ENCODE assay signal across 22 cellular contexts in genomic region chr11:11313902-11314692, GRCh38. TPM values are rescaled to one million over a fixed set of nuclear protein-coding genes. Genes with fewer than 3 reads are reported as not detected.
DNase-seq lines count a peak whose midpoint lies in the region; ATAC-seq, FAIRE-seq and TF ChIP-seq lines count a peak whose summit lies in the region.
"Had no signal": no experiment of that assay in that cellular context is flagged by ENCODE, and none has a peak within 500 bp of the region (broad histone marks: within the 10 kb centered on the region; RNA-seq: fewer than 3 reads in every experiment).

No MANE protein-coding gene starts in this region.

- H3K27me3 ChIP-seq in liver (ENCODE audit: control insufficient read depth in 4 of 4, insufficient read depth in 4 of 4, low read length in 3 of 4) (no peaks in the 10 kb centered on the region), HepG2 (ENCODE audit: control insufficient read depth in 1 of 2, insufficient read depth in 2 of 2, low read length in 2 of 2) (peaks cover 0 to 3% of the 10 kb centered on the region in 2 experiments; a peak in 1 of 5 replicates), heart left ventricle (no peaks in the 10 kb centered on the region), neuronal stem cell (ENCODE audit: control insufficient read depth in 3 of 3, insufficient read depth in 3 of 3, low read depth in 1 of 3, low read length in 3 of 3) (no peaks in the 10 kb centered on the region), aorta (ENCODE audit: control insufficient read depth in 1 of 2, insufficient read depth in 2 of 2, low read length in 1 of 2) (no peaks in the 10 kb centered on the region), dorsolateral prefrontal cortex (no peaks in the 10 kb centered on the region)
- H3K27me3 ChIP-seq: stomach had no signal

- no peak for FAIRE-seq in HepG2 (lab: Jason Lieb, UNC)
- FAIRE-seq: K562, small intestine, TTC549 had no signal

- no peaks in the 10 kb centered on the region for H3K9me3 ChIP-seq in liver (ENCODE audit: control insufficient read depth in 4 of 4, low read length in 3 of 4)
- no peaks in the 10 kb centered on the region for H3K9me3 ChIP-seq in HepG2 (ENCODE audit: low read length)
- H3K9me3 ChIP-seq in heart left ventricle, result no peaks in the 10 kb centered on the region
- H3K9me3 ChIP-seq in neuronal stem cell (replicated peaks in 1 of 2; ENCODE audit: control insufficient read depth in 2 of 2, insufficient read depth in 1 of 2, low read depth in 1 of 2, low read length in 2 of 2), result no peaks in the 10 kb centered on the region
- no peaks in the 10 kb centered on the region for H3K9me3 ChIP-seq in aorta (ENCODE audit: control insufficient read depth, low read length)
- H3K9me3 ChIP-seq: stomach had no signal

- H3K4me2 ChIP-seq in HepG2 (ENCODE audit: low read depth, low read length) (no peak overlapping the region), neuronal stem cell (ENCODE audit: insufficient read depth, low read length, poor library complexity, severe bottlenecking) (no peak overlapping the region)

- POLR2A ChIA-PET in HepG2 (lab: Yijun Ruan, JAX), result no interaction called here

- H3K36me3 ChIP-seq in liver (ENCODE audit: control insufficient read depth in 4 of 4, insufficient read depth in 3 of 4, low read depth in 1 of 4, low read length in 3 of 4) (peaks cover 0 to 14% (median 2%) of the 10 kb centered on the region in 4 donors), HepG2 (replicated peaks in 1 of 2; ENCODE audit: control insufficient read depth in 1 of 2, insufficient read depth in 2 of 2, low read length in 2 of 2) (no peaks in the 10 kb centered on the region), heart left ventricle (peaks cover 0 to 9% (median 0%) of the 10 kb centered on the region in 9 donors), neuronal stem cell (replicated peaks in 1 of 2; ENCODE audit: control insufficient read depth in 2 of 2, insufficient read depth in 2 of 2, low read length in 2 of 2) (no peaks in the 10 kb centered on the region), aorta (ENCODE audit: control insufficient read depth in 1 of 2, insufficient read depth in 2 of 2, low read length in 1 of 2) (no peaks in the 10 kb centered on the region)
- H3K36me3 ChIP-seq: stomach had no signal

- TF ChIP-seq POLR2A in HepG2 (IDR thresholded peaks at IDR 0.05; ENCODE audit: insufficient read depth in 1 of 2, low read depth in 2 of 2, low read length in 2 of 2) (no peak), heart left ventricle (IDR thresholded peaks at IDR 0.05) (no peak)

- H3K14ac ChIP-seq in neuronal stem cell (ENCODE audit: low read length), result no peak overlapping the region

- H4K8ac ChIP-seq in neuronal stem cell (ENCODE audit: low read depth, low read length), result no peak overlapping the region

- H3K23ac ChIP-seq in neuronal stem cell (ENCODE audit: low read depth, low read length, poor library complexity), result no peak overlapping the region

- H3K79me2 ChIP-seq in HepG2 (ENCODE audit: insufficient read depth, low read length), result no peaks in the 10 kb centered on the region

- H3K18ac ChIP-seq in neuronal stem cell (ENCODE audit: low read length), result no peak overlapping the region

- H3K4me1 ChIP-seq in liver (ENCODE audit: control insufficient read depth in 4 of 4, insufficient read depth in 4 of 4, low read length in 3 of 4) (peaks cover 0 to 6% (median 2%) of the 10 kb centered on the region in 4 donors), HepG2 (ENCODE audit: insufficient read depth, low read length) (no peaks in the 10 kb centered on the region), heart left ventricle (peaks cover 0 to 32% (median 15%) of the 10 kb centered on the region in 12 donors), neuronal stem cell (ENCODE audit: control insufficient read depth in 2 of 2, insufficient read depth in 1 of 2, low read depth in 1 of 2, low read length in 2 of 2) (no peaks in the 10 kb centered on the region), aorta (ENCODE audit: control insufficient read depth in 1 of 2, insufficient read depth in 2 of 2, low read length in 2 of 2) (peaks cover 0 to 2% of the 10 kb centered on the region in 2 donors)

- TF ChIP-seq CTCF in liver (IDR thresholded peaks at IDR 0.05; ENCODE audit: low read depth, low read length, missing input control) (no peak), HepG2 (CRISPR knock-in tag; IDR thresholded peaks at IDR 0.05) (no peak), heart left ventricle (IDR thresholded peaks at IDR 0.05) (no peak), dorsolateral prefrontal cortex (IDR thresholded peaks at IDR 0.05 in 54 of 56, conservative IDR thresholded peaks at IDR 0.05 in 2 of 56; ENCODE audit: low read depth in 1 of 56, partially characterized antibody in 56 of 56) (no peak)

- TF ChIP-seq EP300 in HepG2 (IDR thresholded peaks at IDR 0.05; ENCODE audit: low read depth in 2 of 2, low read length in 2 of 2) (no peak), HepG2 (CRISPR knock-in tag; IDR thresholded peaks at IDR 0.05; ENCODE audit: borderline replicate concordance) (no peak)

- no TSS peak for BruUV-seq in HepG2 (replicated peaks; lab: Mats Ljungman, UMichigan)

- intact Hi-C loops in HepG2 (cut with micrococcal nuclease; ENCODE audit: unreplicated experiment) (no loop called here), heart left ventricle (cut with DNase I) (no loop called here), aorta (cut with DNase I) (no loop called here), dorsolateral prefrontal cortex (cut with DNase I) (no loop called here)

- no peak overlapping the region for H2BK12ac ChIP-seq in neuronal stem cell (ENCODE audit: low read length)

- TF ChIP-seq RAD21 in liver (IDR thresholded peaks at IDR 0.05) (no peak), HepG2 (CRISPR knock-in tag; IDR thresholded peaks at IDR 0.05) (no peak)

- H3K4me3 ChIP-seq in liver (ENCODE audit: low read depth in 1 of 3, low read length in 3 of 3) (no peak overlapping the region), HepG2 (replicated peaks in 1 of 3; ENCODE audit: insufficient read depth in 1 of 3, low read depth in 2 of 3, low read length in 3 of 3) (no peak overlapping the region), heart left ventricle (no peak overlapping the region), neuronal stem cell (ENCODE audit: low read length in 2 of 2) (no peak overlapping the region), aorta (ENCODE audit: low read length in 2 of 2) (no peak overlapping the region), dorsolateral prefrontal cortex (no peak overlapping the region)
- H3K4me3 ChIP-seq: K562, stomach had no signal

- no peak overlapping the region for H2BK5ac ChIP-seq in neuronal stem cell (ENCODE audit: low read length)

- no peak for ATAC-seq in HepG2
- ATAC-seq in heart left ventricle, result peak; percentile 94 to 97 (median 96)
- ATAC-seq in aorta (ENCODE audit: low FRiP score), result peak; percentile 71
- ATAC-seq: activated T-helper 17 cell treated with anti-CD3 and anti-CD28 coated beads, Interleukin-2, amount 50 U/mL, for 72 hours; K562 had no signal

- 51% methylated on average over 6 of the region's 6 CpGs for WGBS in liver
- WGBS in HepG2 (ENCODE audit: low lambda C conversion rate), result 10% methylated on average over 6 of the region's 6 CpGs
- 30 to 47% (median 37%) methylated on average over 6 of the region's 6 CpGs for WGBS in heart left ventricle, 4 donors
- no CpG with 5 or more reads among the region's 6 CpGs for whole genome bisulfite sequencing in neuronal stem cell (ENCODE audit: extremely low coverage in 2 of 2, insufficient read length in 2 of 2, insufficient replicate concordance in 1 of 2), 2 donors
- 5 to 8% methylated on average over 6 of the region's 6 CpGs for WGBS in aorta, 2 donors

- DNase-seq in HepG2 (ENCODE audit: low spot score) (no peak), heart left ventricle (peak in 4 of 5 donors; percentile 56 to 68 (median 60)), neuronal stem cell (ENCODE audit: low spot score) (no peak), aorta (no peak), cortex of kidney (lab: John Stamatoyannopoulos, UW) (no peak), dorsolateral prefrontal cortex (no peak)
- no peak for DNase-seq in activated CD4-positive, CD25-positive, alpha-beta regulatory T cell (lab: John Stamatoyannopoulos, UW)
- DNase-seq: activated CD4-positive, alpha-beta T cell treated with anti-CD3 and anti-CD28 coated beads for 4 hours; DMS 273 treated with DMSO at 0.1 percent for 48 hours; GF-D8; naive B cell; NCI-H1930; RPMI8226; small intestine; stimulated activated CD4-positive, alpha-beta T cell treated with anti-CD3 and anti-CD28 coated beads, Interleukin-4, amount 100 ng/mL, for 24 hours; stomach; SW 1271 had no signal

- H2BK15ac ChIP-seq in neuronal stem cell (ENCODE audit: low read length), result no peak overlapping the region

- H3K79me1 ChIP-seq in neuronal stem cell (ENCODE audit: low read depth, low read length), result no peaks in the 10 kb centered on the region

- H3K27ac ChIP-seq in liver (ENCODE audit: low read depth in 1 of 2, low read length in 2 of 2), result peak overlapping the region in 1 of 2 donors; percentile 43
- no peak overlapping the region for H3K27ac ChIP-seq in HepG2 (ENCODE audit: extremely low read length, insufficient read depth, low read length)
- H3K27ac ChIP-seq in heart left ventricle, result peak overlapping the region in 11 of 12 donors; percentile 13 to 78 (median 63)
- H3K27ac ChIP-seq in neuronal stem cell (replicated peaks; ENCODE audit: low read length), result no peak overlapping the region
- peak overlapping the region in 1 of 2 donors; percentile 86 for H3K27ac ChIP-seq in aorta (ENCODE audit: low read depth in 1 of 2, low read length in 2 of 2)
- peak overlapping the region in 10 of 59 donors; percentile 1 to 53 (median 30) for H3K27ac ChIP-seq in dorsolateral prefrontal cortex
- H3K27ac ChIP-seq: C4-2B, stomach had no signal

- in situ Hi-C loops in HepG2 (cut with HindIII; ENCODE audit: extremely low pct_ligation_motif_present, low pct_unique_long_range_greater_than_20kb), result no loop called here

- H4K20me1 ChIP-seq in HepG2 (ENCODE audit: insufficient read depth, low read length), result no peaks in the 10 kb centered on the region

- CTCF ChIA-PET in HepG2 (lab: Yijun Ruan, JAX; ENCODE audit: low intra/inter-chr PET ratio, low total read pairs), result no interaction called here

- H2AK5ac ChIP-seq in neuronal stem cell (ENCODE audit: low read depth, low read length), result no peak overlapping the region

- H3K9ac ChIP-seq in liver (ENCODE audit: low read depth in 1 of 2, low read length in 2 of 2), result no peak overlapping the region
- H3K9ac ChIP-seq in HepG2 (ENCODE audit: insufficient read depth, low read depth, low read length), result no peak overlapping the region
- no peak overlapping the region for H3K9ac ChIP-seq in neuronal stem cell (ENCODE audit: low read depth, low read length, poor library complexity)

- peak overlapping the region; percentile 12 for H2BK120ac ChIP-seq in neuronal stem cell (ENCODE audit: low read depth, low read length)

- no peak overlapping the region for H2AFZ ChIP-seq in HepG2 (ENCODE audit: low read length)
- no peak overlapping the region for H2AFZ ChIP-seq in neuronal stem cell (ENCODE audit: low read length)

- H3K4ac ChIP-seq in neuronal stem cell (ENCODE audit: low read length), result no peak overlapping the region

- H4K91ac ChIP-seq in neuronal stem cell (ENCODE audit: low read depth, low read length, poor library complexity), result peak overlapping the region; percentile 22

RNA-seq across cellular contexts. Expression of gene CSNK2A3, which starts 39.0 kb away (rescaled TPM):
- total RNA-seq in liver (under 1 TPM; 0.51 to 0.92 TPM), HepG2 (2016; rRNA removed; fragmentation: Illumina TruSeq; extraction: Trizol) (3.5 and 5.4 TPM in 2 replicates), heart left ventricle (1 to 10 TPM in 7 of 9 donors, under 1 TPM in 2; 0.72 to 2.1 (median 1.4) TPM), aorta (1 to 10 TPM; 3.9 to 6.0 TPM), dorsolateral prefrontal cortex (1 to 10 TPM; 1.4 to 9.6 (median 4.7) TPM)
- polyA plus RNA-seq in liver (under 1 TPM in 1 of 2 donors, not detected in 1; 0.59 TPM), HepG2 (2011; rRNA removed) (1.5 and 1.7 TPM in 2 replicates), heart left ventricle (under 1 TPM; 0.34 to 0.98 TPM), aorta (under 1 TPM in 1 of 2 donors, not detected in 1; 0.51 TPM)
- total RNA-seq in HepG2 (2016; cell fraction: cytosol; rRNA removed; fragmentation: Illumina TruSeq; extraction: Trizol; ENCODE audit: low read depth), result 1.6 and 2.0 TPM in 2 replicates
- total RNA-seq in HepG2 (2016; cell fraction: insoluble cytoplasmic fraction; rRNA removed; fragmentation: Illumina TruSeq; extraction: Trizol), result 3.4 and 4.2 TPM in 2 replicates
- 1.6 and 2.3 TPM in 2 replicates for total RNA-seq in HepG2 (2016; cell fraction: membrane; rRNA removed; fragmentation: Illumina TruSeq; extraction: Trizol)
- total RNA-seq in HepG2 (2016; cell fraction: nucleus; rRNA removed; fragmentation: Illumina TruSeq; extraction: Trizol), result 0.90 and 1.8 TPM in 2 replicates
- 0.98 and 3.8 TPM in 2 replicates for polyA plus RNA-seq in HepG2 (2011; cell fraction: cytosol; rRNA removed)
- polyA plus RNA-seq in HepG2 (2011; cell fraction: nucleus; rRNA removed), result 0.71 and 1.1 TPM in 2 replicates
- 10.7 and 12.4 TPM in 2 replicates for polyA plus RNA-seq in HepG2 (2012)
- polyA plus RNA-seq in HepG2 (2016; cell fraction: cytosol; fragmentation: Illumina TruSeq; extraction: Trizol; ENCODE audit: low read depth), result 0.42 TPM in 2 replicates
- 2.2 and 3.1 TPM in 2 replicates for polyA plus RNA-seq in HepG2 (2016; cell fraction: insoluble cytoplasmic fraction; fragmentation: Illumina TruSeq; extraction: Trizol; ENCODE audit: low read depth)
- 0.63 and 0.72 TPM in 2 replicates for polyA plus RNA-seq in HepG2 (2016; cell fraction: membrane; fragmentation: Illumina TruSeq; extraction: Trizol; ENCODE audit: low read depth)
- 1.2 and 2.1 TPM in 2 replicates for polyA plus RNA-seq in HepG2 (2016; cell fraction: nucleus; fragmentation: Illumina TruSeq; extraction: Trizol; ENCODE audit: insufficient read depth, low read depth)
- 0.50 and 1.2 TPM in 2 replicates for polyA minus RNA-seq in HepG2 (2011; rRNA and poly(A)+ RNA removed; ENCODE audit: low replicate concordance)
- 1.9 and 3.0 TPM in 2 replicates for polyA minus RNA-seq in HepG2 (2011; cell fraction: cytosol; rRNA and poly(A)+ RNA removed)
- 1.7 and 3.0 TPM in 2 replicates for polyA minus RNA-seq in HepG2 (2011; cell fraction: nucleus; rRNA and poly(A)+ RNA removed)
- 1.9 TPM for polyA plus RNA-seq in neuronal stem cell (2013, experiment 1 of 2)
- polyA plus RNA-seq in neuronal stem cell (2013, experiment 2 of 2), result 2.4 TPM

Comparison
In these comparisons a context has a peak if more than half of its experiments do, and no peak if none do; other contexts are left out.
1. H3K27ac ChIP-seq: peak in heart left ventricle (11 of 12); none in HepG2 (single experiment) and neuronal stem cell (single experiment).
2. DNase-seq: peak in heart left ventricle (4 of 5); none in HepG2 (single experiment), neuronal stem cell (single experiment), aorta (0 of 2), activated CD4-positive, CD25-positive, alpha-beta regulatory T cell (0 of 4), cortex of kidney (single experiment) and dorsolateral prefrontal cortex (0 of 10).